In the genomic region with DNA sequence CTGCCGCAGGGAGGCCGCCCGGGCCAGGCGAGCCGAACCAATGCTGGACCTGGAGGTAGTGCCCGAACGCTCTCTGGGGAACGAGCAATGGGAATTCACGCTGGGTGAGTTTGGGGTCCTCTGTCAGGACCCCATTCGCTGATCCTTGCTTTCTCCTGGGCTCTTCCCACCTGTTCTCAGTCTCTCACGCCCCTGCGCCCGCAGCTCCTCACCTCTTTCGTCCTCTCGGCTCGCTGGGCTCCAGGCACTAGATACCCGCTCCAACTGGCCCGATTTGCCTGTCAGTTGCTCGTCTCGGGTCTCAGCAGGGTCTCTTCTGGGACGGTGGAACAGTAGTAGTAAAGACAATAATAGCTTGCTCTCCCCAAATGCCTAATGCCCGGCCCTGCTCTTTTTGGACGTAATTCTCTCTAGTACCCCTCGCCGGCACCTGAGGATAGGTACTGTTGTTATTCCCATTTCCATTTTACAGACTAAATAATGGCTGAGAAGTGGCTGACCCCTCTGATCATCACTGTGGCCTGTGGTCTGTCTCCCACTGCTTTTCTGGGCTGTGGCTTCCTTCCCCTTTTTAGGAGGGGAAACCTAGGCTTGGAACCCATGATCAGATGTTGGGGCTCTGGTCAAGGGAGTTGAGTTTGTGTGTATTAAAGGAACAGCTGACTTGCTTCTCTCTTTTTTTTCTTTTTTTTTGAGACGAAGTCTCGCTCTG, we compare ENCODE assay signal across 8 cellular contexts. TPM values are rescaled to one million over a fixed set of nuclear protein-coding genes. Genes with fewer than 3 reads are reported as not detected.
A peak's percentile ranks its signal among the peaks of the same experiment; 100 is the strongest.
DNase-seq lines count a peak whose midpoint lies in the region; ATAC-seq and TF ChIP-seq lines count a peak whose summit lies in the region.

No MANE protein-coding gene starts in this region.

- H3K4me2 ChIP-seq in mesendoderm (ENCODE audit: low read length), result peak overlapping the region; percentile 87

- no peak overlapping the region for H2BK120ac ChIP-seq in mesendoderm (ENCODE audit: low read depth, low read length)

- H3K27ac ChIP-seq in mesendoderm (ENCODE audit: low read depth, low read length) (no peak overlapping the region), uterus (peak overlapping the region; percentile 76 to 80)

- H2BK5ac ChIP-seq in mesendoderm (ENCODE audit: low read length), result no peak overlapping the region

- H3K4me1 ChIP-seq in NT2/D1 (ENCODE audit: insufficient read depth, insufficient read length) (peaks cover 6% of the 10 kb centered on the region), mesendoderm (ENCODE audit: control insufficient read depth, low read depth, low read length) (no peaks in the 10 kb centered on the region), uterus (peaks cover 0 to 8% of the 10 kb centered on the region in 2 donors)

- H3K36me3 ChIP-seq in NT2/D1 (ENCODE audit: insufficient read depth, insufficient read length, low read length), result peaks cover 16% of the 10 kb centered on the region
- H3K36me3 ChIP-seq in mesendoderm (ENCODE audit: control insufficient read depth, insufficient read depth, low read length), result no peaks in the 10 kb centered on the region
- no peaks in the 10 kb centered on the region for H3K36me3 ChIP-seq in uterus

- peaks cover 24% of the 10 kb centered on the region for H3K79me1 ChIP-seq in mesendoderm (ENCODE audit: low read length)

- no peak overlapping the region for H2AK5ac ChIP-seq in mesendoderm (ENCODE audit: low read length)

- peaks cover 29% of the 10 kb centered on the region for H3K79me2 ChIP-seq in mesendoderm (ENCODE audit: control insufficient read depth, insufficient read depth, low read length)

- no peak overlapping the region for H3K4ac ChIP-seq in mesendoderm (ENCODE audit: low read depth, low read length)

- WGBS in mesendoderm (ENCODE audit: extremely low coverage, insufficient coverage, low lambda C conversion rate), result no CpG with 5 or more reads among the region's 27 CpGs

- no peak overlapping the region for H4K8ac ChIP-seq in mesendoderm (ENCODE audit: low read depth, low read length)

- peak overlapping the region; percentile 90 for H3K56ac ChIP-seq in mesendoderm (ENCODE audit: low read length)

- H3K9ac ChIP-seq in NT2/D1 (ENCODE audit: insufficient read length, low read depth) (peak overlapping the region; percentile 99), mesendoderm (ENCODE audit: low read length) (peak overlapping the region; percentile 53)

- H3K27me3 ChIP-seq in NT2/D1 (ENCODE audit: insufficient read depth, insufficient read length) (no peaks in the 10 kb centered on the region), mesendoderm (ENCODE audit: insufficient read depth, low read length, poor library complexity) (no peaks in the 10 kb centered on the region), uterus (no peaks in the 10 kb centered on the region)

- TF ChIP-seq POLR2A in uterus (IDR thresholded peaks at IDR 0.05), result no peak

- H2BK15ac ChIP-seq in mesendoderm (replicated peaks; ENCODE audit: low read depth), result no peak overlapping the region

- intact Hi-C loops in uterus (cut with DNase I; ENCODE audit: low total_unique reads), result no loop called here

- no peak overlapping the region for H3K18ac ChIP-seq in mesendoderm (ENCODE audit: low read length)

- H3K23ac ChIP-seq in mesendoderm (ENCODE audit: low read length), result no peak overlapping the region

- peak overlapping the region; percentile 100 for H3K4me3 ChIP-seq in NT2/D1 (ENCODE audit: insufficient read length, low read depth)
- H3K4me3 ChIP-seq in cardiac fibroblast (replicated peaks in 1 of 2; ENCODE audit: low read depth in 2 of 2, low read length in 2 of 2), result peak overlapping the region; percentile 93 to 96
- H3K4me3 ChIP-seq in mesendoderm (ENCODE audit: low read length), result peak overlapping the region; percentile 26
- H3K4me3 ChIP-seq in uterus, result peak overlapping the region; percentile 80 to 82

- H3K9me3 ChIP-seq in NT2/D1 (ENCODE audit: insufficient read depth, low read length) (no peaks in the 10 kb centered on the region), uterus (no peaks in the 10 kb centered on the region)

- TF ChIP-seq CTCF in cardiac fibroblast (IDR thresholded peaks at IDR 0.05; ENCODE audit: low read depth, low read length) (no peak), uterus (IDR thresholded peaks at IDR 0.05) (no peak)

- ATAC-seq in GM21381 (IDR thresholded peaks at IDR 0.05; ENCODE audit: unreplicated experiment), result peak; percentile 12

- no peak overlapping the region for H4K5ac ChIP-seq in mesendoderm (ENCODE audit: low read length)

- peak; percentile 91 for DNase-seq in CD1c-positive myeloid dendritic cell (ENCODE audit: extremely low spot score)
- no peak for DNase-seq in NT2/D1 (ENCODE audit: low read depth, low spot score)
- no peak for DNase-seq in cardiac fibroblast (ENCODE audit: low read depth in 2 of 2)
- no peak for DNase-seq in mesendoderm
- DNase-seq in uterus, result no peak
- DNase-seq in AG08396 (ENCODE audit: low spot score), result no peak
- no peak for DNase-seq in stimulated activated CD4-positive, alpha-beta T cell treated with anti-CD3 and anti-CD28 coated beads, Interleukin-15, amount 100 ng/mL, for 24 hours

RNA-seq across cellular contexts. Expression of gene PHAF1, which starts 0.6 kb away (rescaled TPM):
- polyA plus RNA-seq in mesendoderm (2013, experiment 1 of 2), result 16.3 TPM
- polyA plus RNA-seq in mesendoderm (2013, experiment 2 of 2), result 16.0 TPM
- 10 to 100 TPM; 12.3 to 27.1 (median 21.1) TPM for total RNA-seq in uterus

RNA-seq across cellular contexts. Expression of gene B3GNT9, which starts 40.5 kb away (rescaled TPM):
- polyA plus RNA-seq in mesendoderm (2013, experiment 1 of 2), result 2.2 TPM
- 2.0 TPM for polyA plus RNA-seq in mesendoderm (2013, experiment 2 of 2)
- total RNA-seq in uterus, result 10 to 100 TPM in 3 of 4 donors, 1 to 10 TPM in 1; 2.4 to 40.1 (median 15.1) TPM

RNA-seq across cellular contexts. Expression of gene TRADD, which starts 49.4 kb away (rescaled TPM):
- polyA plus RNA-seq in mesendoderm (2013, experiment 1 of 2), result 0.15 TPM
- 0.08 TPM for polyA plus RNA-seq in mesendoderm (2013, experiment 2 of 2)
- total RNA-seq in uterus, result 10 to 100 TPM in 2 of 4 donors, 1 to 10 TPM in 2; 2.6 to 21.0 (median 10.6) TPM

RNA-seq across cellular contexts. Expression of gene FBXL8, which starts 49.5 kb away (rescaled TPM):
- 0.08 TPM for polyA plus RNA-seq in mesendoderm (2013, experiment 1 of 2)
- polyA plus RNA-seq in mesendoderm (2013, experiment 2 of 2), result 0.06 TPM
- 10 to 100 TPM in 2 of 4 donors, 1 to 10 TPM in 1, not detected in 1; 2.6 to 47.4 (median 14.1) TPM for total RNA-seq in uterus

RNA-seq across cellular contexts. Expression of gene HSF4, which starts 54.3 kb away (rescaled TPM):
- polyA plus RNA-seq in mesendoderm (2013, experiment 1 of 2), result not detected
- not detected for polyA plus RNA-seq in mesendoderm (2013, experiment 2 of 2)
- 10 to 100 TPM in 3 of 4 donors, not detected in 1; 11.3 to 51.9 (median 42.3) TPM for total RNA-seq in uterus

Comparison
In these comparisons a context has a peak if more than half of its experiments do, and no peak if none do; other contexts are left out.
1. H3K4me3 ChIP-seq: peak in every context shown above with its lines; median percentile 100 in NT2/D1; 94 in cardiac fibroblast; 81 in uterus; 26 in mesendoderm.